20 cellular contexts compared by ENCODE assay signal in the genomic region with DNA sequence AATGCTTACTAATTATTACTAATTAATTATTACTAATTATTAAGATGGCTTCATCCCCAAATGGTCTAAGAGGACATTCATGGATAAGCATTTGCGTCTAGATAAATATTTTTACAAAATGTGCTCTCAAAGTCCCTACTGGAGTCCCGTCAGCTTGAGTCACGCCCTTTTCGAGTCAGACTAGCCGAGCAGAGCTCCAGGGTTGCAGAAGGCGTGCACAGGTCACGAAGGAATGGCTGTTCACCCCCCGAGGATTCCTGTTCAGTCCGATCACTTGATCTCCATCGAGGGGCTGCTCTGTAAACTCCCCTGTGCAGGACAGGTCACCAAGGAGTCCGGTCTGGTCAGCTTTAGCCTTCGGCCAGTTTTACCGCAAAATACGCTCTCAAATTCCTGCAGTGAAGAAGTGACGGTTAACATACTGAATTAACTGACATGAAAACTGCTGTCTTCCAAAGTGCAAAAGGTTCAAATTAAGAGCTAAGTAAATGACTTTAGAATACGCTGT. TPM values are rescaled to one million over a fixed set of nuclear protein-coding genes. Genes with fewer than 3 reads are reported as not detected.
DNase-seq lines count a peak whose midpoint lies in the region; ATAC-seq, FAIRE-seq and TF ChIP-seq lines count a peak whose summit lies in the region.
"Had no signal": no experiment of that assay in that cellular context is flagged by ENCODE, and none has a peak within 500 bp of the region (broad histone marks: within the 10 kb centered on the region; RNA-seq: fewer than 3 reads in every experiment).

No MANE protein-coding gene starts in this region.

- BruUV-seq in HepG2 (replicated peaks; lab: Mats Ljungman, UMichigan) = no TSS peak

- H3K9me3 ChIP-seq in right atrium auricular region (no peaks in the 10 kb centered on the region), HepG2 (ENCODE audit: low read length) (no peaks in the 10 kb centered on the region), right lobe of liver (no peaks in the 10 kb centered on the region), kidney (ENCODE audit: control insufficient read depth in 1 of 2, low read length in 2 of 2) (peaks cover 0 to 2% of the 10 kb centered on the region in 2 donors), osteoblast (ENCODE audit: low read depth, low read length) (no peaks in the 10 kb centered on the region)
- H3K9me3 ChIP-seq: A549, Caco-2 had no signal

- H3K4me1 ChIP-seq in right atrium auricular region (no peaks in the 10 kb centered on the region), HepG2 (ENCODE audit: insufficient read depth, low read length) (peaks cover 6% of the 10 kb centered on the region; the same call in 1 of the 2 replicates), right lobe of liver (peaks cover 0 to 12% (median 0%) of the 10 kb centered on the region in 4 donors), kidney (ENCODE audit: control insufficient read depth in 1 of 2, insufficient read depth in 1 of 2, low read depth in 1 of 2, low read length in 2 of 2) (peaks cover 0 to 2% of the 10 kb centered on the region in 2 donors), osteoblast (ENCODE audit: insufficient read depth, low read length) (no peaks in the 10 kb centered on the region)
- H3K4me1 ChIP-seq: Caco-2 had no signal

- H3K9ac ChIP-seq in HepG2 (ENCODE audit: insufficient read depth, low read depth, low read length) (no peak overlapping the region), kidney (ENCODE audit: low read length in 2 of 2) (no peak overlapping the region)
- H3K9ac ChIP-seq: BLaER1 treated with 17β-estradiol and CSF1 and Interleukin-3, amounts not matched to agents 10 nM and 100 nM had no signal

- intact Hi-C loops in Right ventricle myocardium inferior (cut with DNase I) (no loop called here), HepG2 (cut with micrococcal nuclease; ENCODE audit: unreplicated experiment) (no loop called here), right lobe of liver (cut with DNase I) (no loop called here), kidney (cut with DNase I) (no loop called here)

- FAIRE-seq in HepG2 (lab: Jason Lieb, UNC) = no peak
- no peak for FAIRE-seq in kidney (lab: Jason Lieb, UNC)
- FAIRE-seq: A549, D721Med, GM12891 had no signal

- no peaks in the 10 kb centered on the region for H3K27me3 ChIP-seq in right atrium auricular region
- H3K27me3 ChIP-seq in HepG2 (ENCODE audit: control insufficient read depth in 1 of 2, insufficient read depth in 2 of 2, low read length in 2 of 2) = no peaks in the 10 kb centered on the region
- no peaks in the 10 kb centered on the region for H3K27me3 ChIP-seq in right lobe of liver
- H3K27me3 ChIP-seq in osteoblast (ENCODE audit: insufficient read depth, low read length) = peaks cover 37% of the 10 kb centered on the region
- H3K27me3 ChIP-seq: BLaER1 treated with 17β-estradiol and CSF1 and Interleukin-3, amounts not matched to agents 10 nM and 100 nM had no signal

- in situ Hi-C loops in HepG2 (cut with HindIII; ENCODE audit: extremely low pct_ligation_motif_present, low pct_unique_long_range_greater_than_20kb) = no loop called here

- POLR2A ChIA-PET in HepG2 (lab: Yijun Ruan, JAX) = interaction anchor here (1.0 to 1.2 kb wide), 2 partner anchors 19 to 112 kb away, joined by 3 to 4 read pairs; no protein-coding TSS in a partner anchor
- POLR2A ChIA-PET in HEK293T (lab: Yijun Ruan, JAX) = interaction anchor here (1.7 kb wide), 1 partner anchor 20 kb away, joined by 7 read pairs; a partner anchor contains a TSS

- no peak for TF ChIP-seq EP300 in HepG2 (IDR thresholded peaks at IDR 0.05; ENCODE audit: low read depth in 2 of 2, low read length in 2 of 2)
- TF ChIP-seq EP300 in HepG2 (CRISPR knock-in tag; IDR thresholded peaks at IDR 0.05; ENCODE audit: borderline replicate concordance) = no peak

- no peak overlapping the region for H3K4me3 ChIP-seq in right atrium auricular region
- no peak overlapping the region for H3K4me3 ChIP-seq in HepG2 (replicated peaks in 1 of 3; ENCODE audit: insufficient read depth in 1 of 3, low read depth in 2 of 3, low read length in 3 of 3)
- H3K4me3 ChIP-seq in right lobe of liver = no peak overlapping the region
- no peak overlapping the region for H3K4me3 ChIP-seq in kidney (ENCODE audit: low read length in 2 of 2)
- no peak overlapping the region for H3K4me3 ChIP-seq in osteoblast (ENCODE audit: insufficient read depth, low read length)
- H3K4me3 ChIP-seq: A549; BLaER1 treated with 17β-estradiol and CSF1 and Interleukin-3, amounts not matched to agents 10 nM and 100 nM had no signal

- ATAC-seq in Right ventricle myocardium inferior = no peak
- ATAC-seq in HepG2 = no peak
- ATAC-seq in right lobe of liver = no peak
- ATAC-seq: A549; CD8-positive, alpha-beta T cell had no signal

- H4K20me1 ChIP-seq in HepG2 (ENCODE audit: insufficient read depth, low read length) (no peaks in the 10 kb centered on the region), osteoblast (ENCODE audit: insufficient read depth, low read length) (peaks cover 3% of the 10 kb centered on the region)

- no peak overlapping the region for H3K4me2 ChIP-seq in HepG2 (ENCODE audit: low read depth, low read length)
- H3K4me2 ChIP-seq in osteoblast (ENCODE audit: insufficient read depth, low read length) = no peak overlapping the region
- H3K4me2 ChIP-seq: A549; BLaER1 treated with 17β-estradiol and CSF1 and Interleukin-3, amounts not matched to agents 10 nM and 100 nM had no signal

- H3K79me2 ChIP-seq in HepG2 (ENCODE audit: insufficient read depth, low read length) = no peaks in the 10 kb centered on the region
- H3K79me2 ChIP-seq in osteoblast (ENCODE audit: insufficient read depth, low read length) = no peaks in the 10 kb centered on the region

- TF ChIP-seq CTCF in right atrium auricular region (IDR thresholded peaks at IDR 0.05) (no peak), HepG2 (CRISPR knock-in tag; IDR thresholded peaks at IDR 0.05) (no peak), right lobe of liver (IDR thresholded peaks at IDR 0.05) (no peak), kidney (IDR thresholded peaks at IDR 0.05; ENCODE audit: borderline replicate concordance, extremely low read depth, insufficient read depth) (no peak), osteoblast (IDR thresholded peaks at IDR 0.05; ENCODE audit: extremely low read depth, low read depth, low read length) (no peak)

- TF ChIP-seq RAD21 in HepG2 (CRISPR knock-in tag; IDR thresholded peaks at IDR 0.05) = no peak

- peak; percentile 22 for DNase-seq in Right ventricle myocardium inferior (ENCODE audit: missing footprints)
- no peak for DNase-seq in right atrium auricular region (ENCODE audit: low spot score)
- DNase-seq in HepG2 (ENCODE audit: low spot score) = no peak
- no peak for DNase-seq in right lobe of liver
- peak; percentile 23 for DNase-seq in kidney
- peak; percentile 41 for DNase-seq in osteoblast (ENCODE audit: insufficient read length, low spot score, missing footprints)
- no peak for DNase-seq in HEK293T (ENCODE audit: extremely low spot score)
- DNase-seq in GM19240 (ENCODE audit: insufficient read length, low spot score) = no peak
- DNase-seq: AML-193; Caco-2; Calu3; CD4-positive, alpha-beta T cell; CD8-positive, alpha-beta T cell; DMS79 treated with DMSO at 0.1 percent for 48 hours; GF-D8 had no signal

- H3K27ac ChIP-seq in right atrium auricular region (no peak overlapping the region), HepG2 (ENCODE audit: extremely low read length, insufficient read depth, low read length) (no peak overlapping the region), right lobe of liver (no peak overlapping the region), kidney (ENCODE audit: low read depth in 2 of 2, low read length in 2 of 2) (no peak overlapping the region), osteoblast (ENCODE audit: low read depth, low read length) (no peak overlapping the region)
- H3K27ac ChIP-seq: A549; BLaER1 treated with 17β-estradiol and CSF1 and Interleukin-3, amounts not matched to agents 10 nM and 100 nM; C4-2B had no signal

- CTCF ChIA-PET in HepG2 (lab: Yijun Ruan, JAX; ENCODE audit: low intra/inter-chr PET ratio, low total read pairs) (no interaction called here), HEK293T (lab: Yijun Ruan, JAX) (no interaction called here)

- H3K36me3 ChIP-seq in right atrium auricular region (no peaks in the 10 kb centered on the region), HepG2 (replicated peaks in 1 of 2; ENCODE audit: control insufficient read depth in 1 of 2, insufficient read depth in 2 of 2, low read length in 2 of 2) (peaks cover 12 to 27% of the 10 kb centered on the region in 2 experiments), right lobe of liver (no peaks in the 10 kb centered on the region), kidney (ENCODE audit: control insufficient read depth in 1 of 2, insufficient read depth in 2 of 2, low read length in 2 of 2) (no peaks in the 10 kb centered on the region), osteoblast (ENCODE audit: insufficient read depth, low read length) (peaks cover 4% of the 10 kb centered on the region)

- TF ChIP-seq POLR2A in HepG2 (IDR thresholded peaks at IDR 0.05; ENCODE audit: insufficient read depth in 1 of 2, low read depth in 2 of 2, low read length in 2 of 2) (no peak), right lobe of liver (IDR thresholded peaks at IDR 0.05) (no peak)

- H2AFZ ChIP-seq in HepG2 (ENCODE audit: low read length) (no peak overlapping the region), osteoblast (ENCODE audit: low read length) (no peak overlapping the region)

- 92% methylated on average over 16 of the region's 16 CpGs for WGBS in HepG2 (ENCODE audit: low lambda C conversion rate)
- 85% methylated on average over 16 of the region's 16 CpGs for WGBS in right lobe of liver (ENCODE audit: insufficient coverage, low coverage, low lambda C conversion rate, missing lambda C conversion rate)

RNA-seq across cellular contexts. Expression of a gene that starts 19.9 kb away (rescaled TPM):
- total RNA-seq in Right ventricle myocardium inferior (6.0 TPM), right atrium auricular region (1 to 10 TPM; 4.8 to 6.4 TPM), HepG2 (2016; rRNA removed; fragmentation: Illumina TruSeq; extraction: Trizol) (20.0 and 21.1 TPM in 2 replicates), right lobe of liver (1 to 10 TPM; 2.9 to 5.1 (median 3.9) TPM), kidney (11.5 TPM), osteoblast (13.0 TPM in 2 replicates)
- total RNA-seq in HepG2 (2016; cell fraction: cytosol; rRNA removed; fragmentation: Illumina TruSeq; extraction: Trizol; ENCODE audit: low read depth) = 13.3 and 17.7 TPM in 2 replicates
- 20.4 and 21.0 TPM in 2 replicates for total RNA-seq in HepG2 (2016; cell fraction: insoluble cytoplasmic fraction; rRNA removed; fragmentation: Illumina TruSeq; extraction: Trizol)
- 28.7 and 36.7 TPM in 2 replicates for total RNA-seq in HepG2 (2016; cell fraction: membrane; rRNA removed; fragmentation: Illumina TruSeq; extraction: Trizol)
- 11.4 and 12.6 TPM in 2 replicates for total RNA-seq in HepG2 (2016; cell fraction: nucleus; rRNA removed; fragmentation: Illumina TruSeq; extraction: Trizol)
- polyA plus RNA-seq in HepG2 (2011; rRNA removed) (14.2 and 14.8 TPM in 2 replicates), kidney (ENCODE audit: insufficient read depth, low read depth, low replicate concordance) (6.1 TPM)
- 9.0 and 11.8 TPM in 2 replicates for polyA plus RNA-seq in HepG2 (2011; cell fraction: cytosol; rRNA removed)
- 6.4 and 8.0 TPM in 2 replicates for polyA plus RNA-seq in HepG2 (2011; cell fraction: nucleus; rRNA removed)
- 12.4 and 13.3 TPM in 2 replicates for polyA plus RNA-seq in HepG2 (2012)
- polyA plus RNA-seq in HepG2 (2016; cell fraction: cytosol; fragmentation: Illumina TruSeq; extraction: Trizol; ENCODE audit: low read depth) = 13.1 and 14.7 TPM in 2 replicates
- polyA plus RNA-seq in HepG2 (2016; cell fraction: insoluble cytoplasmic fraction; fragmentation: Illumina TruSeq; extraction: Trizol; ENCODE audit: low read depth) = 19.5 and 20.9 TPM in 2 replicates
- polyA plus RNA-seq in HepG2 (2016; cell fraction: membrane; fragmentation: Illumina TruSeq; extraction: Trizol; ENCODE audit: low read depth) = 25.6 and 29.7 TPM in 2 replicates
- polyA plus RNA-seq in HepG2 (2016; cell fraction: nucleus; fragmentation: Illumina TruSeq; extraction: Trizol; ENCODE audit: insufficient read depth, low read depth) = 21.4 and 23.1 TPM in 2 replicates
- 4.7 and 6.4 TPM in 2 replicates for polyA minus RNA-seq in HepG2 (2011; rRNA and poly(A)+ RNA removed; ENCODE audit: low replicate concordance)
- 9.9 and 10.2 TPM in 2 replicates for polyA minus RNA-seq in HepG2 (2011; cell fraction: cytosol; rRNA and poly(A)+ RNA removed)
- 5.2 and 6.1 TPM in 2 replicates for polyA minus RNA-seq in HepG2 (2011; cell fraction: nucleus; rRNA and poly(A)+ RNA removed)

RNA-seq across cellular contexts. Expression of a gene that starts 24.9 kb away (rescaled TPM):
- total RNA-seq in Right ventricle myocardium inferior (5.5 TPM), right atrium auricular region (1 to 10 TPM; 4.2 to 5.7 TPM), HepG2 (2016; rRNA removed; fragmentation: Illumina TruSeq; extraction: Trizol) (53.3 and 204 TPM in 2 replicates), right lobe of liver (1 to 10 TPM; 1.5 to 7.6 (median 3.5) TPM), kidney (4.3 TPM), osteoblast (not detected in 2 replicates)
- total RNA-seq in HepG2 (2016; cell fraction: cytosol; rRNA removed; fragmentation: Illumina TruSeq; extraction: Trizol; ENCODE audit: low read depth) = 13.9 and 15.8 TPM in 2 replicates
- 48.0 and 215 TPM in 2 replicates for total RNA-seq in HepG2 (2016; cell fraction: insoluble cytoplasmic fraction; rRNA removed; fragmentation: Illumina TruSeq; extraction: Trizol)
- total RNA-seq in HepG2 (2016; cell fraction: membrane; rRNA removed; fragmentation: Illumina TruSeq; extraction: Trizol) = 19.3 and 20.8 TPM in 2 replicates
- 216 and 254 TPM in 2 replicates for total RNA-seq in HepG2 (2016; cell fraction: nucleus; rRNA removed; fragmentation: Illumina TruSeq; extraction: Trizol)
- polyA plus RNA-seq in HepG2 (2011; rRNA removed) (155 and 175 TPM in 2 replicates), kidney (ENCODE audit: insufficient read depth, low read depth, low replicate concordance) (2.3 TPM)
- 84.5 and 113 TPM in 2 replicates for polyA plus RNA-seq in HepG2 (2011; cell fraction: cytosol; rRNA removed)
- 1,291 and 1,782 TPM in 2 replicates for polyA plus RNA-seq in HepG2 (2011; cell fraction: nucleus; rRNA removed)
- 79.9 and 172 TPM in 2 replicates for polyA plus RNA-seq in HepG2 (2012)
- polyA plus RNA-seq in HepG2 (2016; cell fraction: cytosol; fragmentation: Illumina TruSeq; extraction: Trizol; ENCODE audit: low read depth) = 9.2 and 9.5 TPM in 2 replicates
- 55.1 and 66.2 TPM in 2 replicates for polyA plus RNA-seq in HepG2 (2016; cell fraction: insoluble cytoplasmic fraction; fragmentation: Illumina TruSeq; extraction: Trizol; ENCODE audit: low read depth)
- polyA plus RNA-seq in HepG2 (2016; cell fraction: membrane; fragmentation: Illumina TruSeq; extraction: Trizol; ENCODE audit: low read depth) = 17.0 and 20.1 TPM in 2 replicates
- polyA plus RNA-seq in HepG2 (2016; cell fraction: nucleus; fragmentation: Illumina TruSeq; extraction: Trizol; ENCODE audit: insufficient read depth, low read depth) = 637 and 662 TPM in 2 replicates
- polyA minus RNA-seq in HepG2 (2011; rRNA and poly(A)+ RNA removed; ENCODE audit: low replicate concordance) = 5.1 and 12.2 TPM in 2 replicates
- polyA minus RNA-seq in HepG2 (2011; cell fraction: cytosol; rRNA and poly(A)+ RNA removed) = 23.0 and 25.3 TPM in 2 replicates
- 56.8 and 67.0 TPM in 2 replicates for polyA minus RNA-seq in HepG2 (2011; cell fraction: nucleus; rRNA and poly(A)+ RNA removed)
- total RNA-seq: CD4-positive, alpha-beta T cell; CD8-positive, alpha-beta T cell had no signal

RNA-seq across cellular contexts. Expression of a gene that starts 37.1 kb away (rescaled TPM):
- total RNA-seq in Right ventricle myocardium inferior (22.5 TPM), right atrium auricular region (10 to 100 TPM; 17.3 to 31.2 TPM), HepG2 (2016; rRNA removed; fragmentation: Illumina TruSeq; extraction: Trizol) (68.3 and 81.8 TPM in 2 replicates), right lobe of liver (10 to 100 TPM; 40.7 to 48.1 (median 47.0) TPM), kidney (46.8 TPM), osteoblast (32.4 and 39.1 TPM in 2 replicates)
- 6.3 and 8.7 TPM in 2 replicates for total RNA-seq in HepG2 (2016; cell fraction: cytosol; rRNA removed; fragmentation: Illumina TruSeq; extraction: Trizol; ENCODE audit: low read depth)
- total RNA-seq in HepG2 (2016; cell fraction: insoluble cytoplasmic fraction; rRNA removed; fragmentation: Illumina TruSeq; extraction: Trizol) = 58.8 and 84.2 TPM in 2 replicates
- 20.8 and 24.4 TPM in 2 replicates for total RNA-seq in HepG2 (2016; cell fraction: membrane; rRNA removed; fragmentation: Illumina TruSeq; extraction: Trizol)
- total RNA-seq in HepG2 (2016; cell fraction: nucleus; rRNA removed; fragmentation: Illumina TruSeq; extraction: Trizol) = 33.8 and 41.3 TPM in 2 replicates
- polyA plus RNA-seq in HepG2 (2011; rRNA removed) (47.7 and 62.2 TPM in 2 replicates), kidney (ENCODE audit: insufficient read depth, low read depth, low replicate concordance) (33.7 TPM)
- 58.6 and 82.5 TPM in 2 replicates for polyA plus RNA-seq in HepG2 (2011; cell fraction: cytosol; rRNA removed)
- 105 and 121 TPM in 2 replicates for polyA plus RNA-seq in HepG2 (2011; cell fraction: nucleus; rRNA removed)
- 34.0 and 38.1 TPM in 2 replicates for polyA plus RNA-seq in HepG2 (2012)
- polyA plus RNA-seq in HepG2 (2016; cell fraction: cytosol; fragmentation: Illumina TruSeq; extraction: Trizol; ENCODE audit: low read depth) = 4.2 and 4.7 TPM in 2 replicates
- 68.1 and 77.5 TPM in 2 replicates for polyA plus RNA-seq in HepG2 (2016; cell fraction: insoluble cytoplasmic fraction; fragmentation: Illumina TruSeq; extraction: Trizol; ENCODE audit: low read depth)
- 11.5 and 14.2 TPM in 2 replicates for polyA plus RNA-seq in HepG2 (2016; cell fraction: membrane; fragmentation: Illumina TruSeq; extraction: Trizol; ENCODE audit: low read depth)
- 103 and 104 TPM in 2 replicates for polyA plus RNA-seq in HepG2 (2016; cell fraction: nucleus; fragmentation: Illumina TruSeq; extraction: Trizol; ENCODE audit: insufficient read depth, low read depth)
- polyA minus RNA-seq in HepG2 (2011; rRNA and poly(A)+ RNA removed; ENCODE audit: low replicate concordance) = 38.5 and 45.1 TPM in 2 replicates
- 39.4 and 42.5 TPM in 2 replicates for polyA minus RNA-seq in HepG2 (2011; cell fraction: cytosol; rRNA and poly(A)+ RNA removed)
- polyA minus RNA-seq in HepG2 (2011; cell fraction: nucleus; rRNA and poly(A)+ RNA removed) = 15.1 and 20.0 TPM in 2 replicates

RNA-seq across cellular contexts. Expression of a gene that starts 45.5 kb away (rescaled TPM):
- total RNA-seq in Right ventricle myocardium inferior = 10.0 TPM
- 10 to 100 TPM in 1 of 2 donors, 1 to 10 TPM in 1; 8.4 to 11.1 TPM for total RNA-seq in right atrium auricular region
- 34.8 and 35.9 TPM in 2 replicates for total RNA-seq in HepG2 (2016; rRNA removed; fragmentation: Illumina TruSeq; extraction: Trizol)
- total RNA-seq in HepG2 (2016; cell fraction: cytosol; rRNA removed; fragmentation: Illumina TruSeq; extraction: Trizol; ENCODE audit: low read depth) = 79.0 and 80.7 TPM in 2 replicates
- 31.8 and 38.7 TPM in 2 replicates for total RNA-seq in HepG2 (2016; cell fraction: insoluble cytoplasmic fraction; rRNA removed; fragmentation: Illumina TruSeq; extraction: Trizol)
- total RNA-seq in HepG2 (2016; cell fraction: membrane; rRNA removed; fragmentation: Illumina TruSeq; extraction: Trizol) = 96.7 and 98.0 TPM in 2 replicates
- total RNA-seq in HepG2 (2016; cell fraction: nucleus; rRNA removed; fragmentation: Illumina TruSeq; extraction: Trizol) = 17.0 and 18.5 TPM in 2 replicates
- 31.6 and 34.2 TPM in 2 replicates for polyA plus RNA-seq in HepG2 (2011; rRNA removed)
- 30.7 and 37.2 TPM in 2 replicates for polyA plus RNA-seq in HepG2 (2011; cell fraction: cytosol; rRNA removed)
- polyA plus RNA-seq in HepG2 (2011; cell fraction: nucleus; rRNA removed) = 29.7 and 36.4 TPM in 2 replicates
- polyA plus RNA-seq in HepG2 (2012) = 21.6 and 23.1 TPM in 2 replicates
- 88.5 and 96.5 TPM in 2 replicates for polyA plus RNA-seq in HepG2 (2016; cell fraction: cytosol; fragmentation: Illumina TruSeq; extraction: Trizol; ENCODE audit: low read depth)
- polyA plus RNA-seq in HepG2 (2016; cell fraction: insoluble cytoplasmic fraction; fragmentation: Illumina TruSeq; extraction: Trizol; ENCODE audit: low read depth) = 34.9 and 39.2 TPM in 2 replicates
- 88.7 and 90.6 TPM in 2 replicates for polyA plus RNA-seq in HepG2 (2016; cell fraction: membrane; fragmentation: Illumina TruSeq; extraction: Trizol; ENCODE audit: low read depth)
- 40.3 and 42.7 TPM in 2 replicates for polyA plus RNA-seq in HepG2 (2016; cell fraction: nucleus; fragmentation: Illumina TruSeq; extraction: Trizol; ENCODE audit: insufficient read depth, low read depth)
- polyA minus RNA-seq in HepG2 (2011; rRNA and poly(A)+ RNA removed; ENCODE audit: low replicate concordance) = 21.2 and 36.8 TPM in 2 replicates
- 12.7 and 13.0 TPM in 2 replicates for polyA minus RNA-seq in HepG2 (2011; cell fraction: cytosol; rRNA and poly(A)+ RNA removed)
- polyA minus RNA-seq in HepG2 (2011; cell fraction: nucleus; rRNA and poly(A)+ RNA removed) = 10.2 and 10.9 TPM in 2 replicates
- 1 to 10 TPM; 3.3 to 8.0 (median 5.3) TPM for total RNA-seq in right lobe of liver
- 7.6 TPM for total RNA-seq in kidney
- polyA plus RNA-seq in kidney (ENCODE audit: insufficient read depth, low read depth, low replicate concordance) = 9.0 TPM
- total RNA-seq in osteoblast = 14.1 and 15.2 TPM in 2 replicates

Comparison
In these comparisons a context has a peak if more than half of its experiments do, and no peak if none do; other contexts are left out.
1. DNase-seq: peak in Right ventricle myocardium inferior (single experiment), kidney (single experiment) and osteoblast (single experiment); none in right atrium auricular region (single experiment), HepG2 (single experiment), right lobe of liver (0 of 3), HEK293T (single experiment) and GM19240 (single experiment).